Comparison of ENCODE assay signal across 1 cellular context in the genomic region with DNA sequence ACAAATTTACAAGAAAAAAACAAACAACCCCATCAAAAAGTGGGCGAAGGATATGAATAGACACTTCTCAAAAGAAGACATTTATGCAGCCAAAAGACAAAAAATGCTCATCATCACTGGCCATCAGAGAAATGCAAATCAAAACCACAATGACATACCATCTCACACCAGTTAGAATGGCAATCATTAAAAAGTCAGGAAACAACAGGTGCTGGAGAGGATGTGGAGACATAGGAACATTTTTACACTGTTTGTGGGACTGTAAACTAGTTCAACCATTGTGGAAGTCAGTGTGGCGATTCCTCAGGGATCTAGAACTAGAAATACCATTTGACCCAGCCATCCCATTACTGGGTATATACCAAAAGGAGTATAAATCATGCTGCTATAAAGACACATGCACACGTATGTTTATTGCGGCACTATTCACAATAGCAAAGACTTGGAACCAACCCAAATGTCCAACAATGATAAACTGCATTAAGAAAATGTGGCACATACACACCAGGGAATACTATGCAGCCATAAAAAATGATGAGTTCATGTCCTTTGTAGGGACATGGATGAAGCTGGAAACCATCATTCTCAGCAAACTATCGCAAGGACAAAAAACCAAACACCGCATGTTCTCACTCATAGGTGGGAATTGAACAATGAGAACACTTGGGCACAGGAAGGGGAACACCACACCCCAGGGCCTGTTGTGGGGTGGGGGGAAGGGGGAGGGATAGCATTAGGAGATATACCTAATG.
TF ChIP-seq lines count a peak whose summit lies in the region.

No MANE protein-coding gene starts in this region.

TF ChIP-seq in HEK293, 187 proteins besides CTCF, POLR2A, EP300 and RAD21 (continued from another document):
- TF ChIP-seq, protein P1, sequence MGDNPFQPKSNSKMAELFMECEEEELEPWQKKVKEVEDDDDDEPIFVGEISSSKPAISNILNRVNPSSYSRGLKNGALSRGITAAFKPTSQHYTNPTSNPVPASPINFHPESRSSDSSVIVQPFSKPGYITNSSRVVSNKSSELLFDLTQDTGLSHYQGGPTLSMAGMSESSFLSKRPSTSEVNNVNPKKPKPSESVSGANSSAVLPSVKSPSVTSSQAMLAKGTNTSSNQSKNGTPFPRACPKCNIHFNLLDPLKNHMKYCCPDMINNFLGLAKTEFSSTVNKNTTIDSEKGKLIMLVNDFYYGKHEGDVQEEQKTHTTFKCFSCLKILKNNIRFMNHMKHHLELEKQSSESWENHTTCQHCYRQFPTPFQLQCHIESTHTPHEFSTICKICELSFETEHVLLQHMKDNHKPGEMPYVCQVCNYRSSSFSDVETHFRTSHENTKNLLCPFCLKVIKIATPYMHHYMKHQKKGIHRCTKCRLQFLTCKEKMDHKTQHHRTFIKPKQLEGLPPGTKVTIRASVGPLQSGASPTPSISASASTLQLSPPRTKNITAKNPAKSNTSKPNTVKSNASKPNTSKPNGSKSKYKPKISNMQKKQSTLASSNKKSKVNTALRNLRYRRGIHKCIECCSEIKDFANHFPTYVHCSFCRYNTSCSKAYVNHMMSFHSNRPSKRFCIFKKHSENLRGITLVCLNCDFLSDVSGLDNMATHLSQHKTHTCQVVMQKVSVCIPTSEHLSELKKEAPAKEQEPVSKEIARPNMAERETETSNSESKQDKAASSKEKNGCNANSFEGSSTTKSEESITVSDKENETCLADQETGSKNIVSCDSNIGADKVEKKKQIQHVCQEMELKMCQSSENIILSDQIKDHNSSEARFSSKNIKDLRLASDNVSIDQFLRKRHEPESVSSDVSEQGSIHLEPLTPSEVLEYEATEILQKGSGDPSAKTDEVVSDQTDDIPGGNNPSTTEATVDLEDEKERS (tag by site-specific recombination; IDR thresholded peaks at IDR 0.05): 0 out of 2 replicates have a peak, but pooled peaks have one; percentile 68
- TF ChIP-seq, protein P2, sequence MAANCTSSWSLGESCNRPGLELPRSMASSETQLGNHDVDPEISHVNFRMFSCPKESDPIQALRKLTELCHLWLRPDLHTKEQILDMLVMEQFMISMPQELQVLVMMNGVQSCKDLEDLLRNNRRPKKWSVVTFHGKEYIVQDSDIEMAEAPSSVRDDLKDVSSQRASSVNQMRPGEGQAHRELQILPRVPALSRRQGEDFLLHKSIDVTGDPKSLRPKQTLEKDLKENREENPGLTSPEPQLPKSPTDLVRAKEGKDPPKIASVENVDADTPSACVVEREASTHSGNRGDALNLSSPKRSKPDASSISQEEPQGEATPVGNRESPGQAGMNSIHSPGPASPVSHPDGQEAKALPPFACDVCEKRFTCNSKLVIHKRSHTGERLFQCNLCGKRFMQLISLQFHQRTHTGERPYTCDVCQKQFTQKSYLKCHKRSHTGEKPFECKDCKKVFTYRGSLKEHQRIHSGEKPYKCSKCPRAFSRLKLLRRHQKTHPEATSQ (tag by site-specific recombination; IDR thresholded peaks at IDR 0.05): 0 out of 2 replicates have a peak, but pooled peaks have one; percentile 13
TF ChIP-seq in HEK293: peak in this region for 6; not testable (repeated sequence) for 181.
